In genomic region chr1:86325264-86325663, GRCh38 we compare ENCODE assay signal across 20 cellular contexts.
DNase-seq lines count a peak whose midpoint lies in the region; ATAC-seq, FAIRE-seq and TF ChIP-seq lines count a peak whose summit lies in the region.
"Had no signal": no experiment of that assay in that cellular context is flagged by ENCODE, and none has a peak within 500 bp of the region (broad histone marks: within the 10 kb centered on the region; RNA-seq: fewer than 3 reads in every experiment).

No MANE protein-coding gene starts in this region.

- no peak overlapping the region for H2BK5ac ChIP-seq in IMR-90 (ENCODE audit: low read depth, low read length, poor library complexity, severe bottlenecking)

- intact Hi-C loops in IMR-90 (cut with micrococcal nuclease) = no loop called here
- intact Hi-C loops in posterior cingulate gyrus (cut with DNase I) = no loop called here

- no peaks in the 10 kb centered on the region for H4K20me1 ChIP-seq in SK-N-SH (ENCODE audit: insufficient read depth)
- no peaks in the 10 kb centered on the region for H4K20me1 ChIP-seq in IMR-90 (ENCODE audit: insufficient read depth, low read length)
- H4K20me1 ChIP-seq: BLaER1 treated with 17β-estradiol and CSF1 and Interleukin-3, amounts not matched to agents 10 nM and 100 nM had no signal

- H3K56ac ChIP-seq in IMR-90 (ENCODE audit: extremely low read depth, insufficient read depth, low read length) = no peak overlapping the region

- H3K27ac ChIP-seq in SK-N-SH (ENCODE audit: low read depth in 2 of 2, low read length in 1 of 2) (no peak overlapping the region), A549 (no peak overlapping the region), IMR-90 (ENCODE audit: insufficient read depth, low read length) (no peak overlapping the region)
- H3K27ac ChIP-seq: BLaER1 treated with 17β-estradiol and CSF1 and Interleukin-3, amounts not matched to agents 10 nM and 100 nM; C4-2B had no signal

- no peak overlapping the region for H3K4ac ChIP-seq in IMR-90 (ENCODE audit: low read depth, low read length)

- POLR2A ChIA-PET in SK-N-SH (lab: Yijun Ruan, JAX) = no interaction called here
- POLR2A ChIA-PET in A549 (lab: Yijun Ruan, JAX) = no interaction called here
- POLR2A ChIA-PET in IMR-90 (lab: Charles Lee; ENCODE audit: unreplicated experiment) = no interaction called here

- H2BK15ac ChIP-seq in IMR-90 (ENCODE audit: low read depth, low read length) = no peak overlapping the region

- TF ChIP-seq CTCF in SK-N-SH (IDR thresholded peaks at IDR 0.05) = no peak
- no peak for TF ChIP-seq CTCF in A549 (IDR thresholded peaks at IDR 0.05)
- no peak for TF ChIP-seq CTCF in IMR-90 (conservative IDR thresholded peaks at IDR 0.05; ENCODE audit: low read depth, low read length)

- no peak overlapping the region for H3K23ac ChIP-seq in IMR-90 (ENCODE audit: low read depth, low read length)

- no peak overlapping the region for H2AK5ac ChIP-seq in IMR-90 (ENCODE audit: low read depth, low read length)

- H3K36me3 ChIP-seq in SK-N-SH (replicated peaks in 1 of 2; ENCODE audit: control insufficient read depth in 1 of 2, insufficient read depth in 2 of 2, low read length in 1 of 2) = no peaks in the 10 kb centered on the region
- H3K36me3 ChIP-seq in IMR-90 (ENCODE audit: control insufficient read depth, insufficient read depth, low read length) = no peaks in the 10 kb centered on the region
- H3K36me3 ChIP-seq: BLaER1 treated with 17β-estradiol and CSF1 and Interleukin-3, amounts not matched to agents 10 nM and 100 nM had no signal

- no peak overlapping the region for H3K18ac ChIP-seq in IMR-90 (ENCODE audit: low read depth, low read length)

- H2AFZ ChIP-seq in SK-N-SH (ENCODE audit: low read depth) (0 out of 2 replicates have a peak overlapping the region, but pooled peaks have one; percentile 29), IMR-90 (replicated peaks; ENCODE audit: low read length, poor library complexity) (no peak overlapping the region)

- H3K27me3 ChIP-seq in SK-N-SH (ENCODE audit: insufficient read depth) (no peaks in the 10 kb centered on the region), IMR-90 (ENCODE audit: control insufficient read depth, insufficient read depth, low read length) (no peaks in the 10 kb centered on the region)
- H3K27me3 ChIP-seq: BLaER1 treated with 17β-estradiol and CSF1 and Interleukin-3, amounts not matched to agents 10 nM and 100 nM had no signal

- H2BK120ac ChIP-seq in IMR-90 (ENCODE audit: low read depth, low read length) = no peak overlapping the region

- H4K8ac ChIP-seq in IMR-90 (ENCODE audit: low read depth in 2 of 2, low read length in 2 of 2) = no peak overlapping the region

- CTCF ChIA-PET in SK-N-SH (lab: Yijun Ruan, JAX) = no interaction called here
- CTCF ChIA-PET in A549 (lab: Yijun Ruan, JAX) = interaction anchor here (0.8 kb wide), 1 partner anchor 8 kb away, joined by 3 read pairs; no protein-coding TSS in a partner anchor
- CTCF ChIA-PET in IMR-90 (lab: Yijun Ruan, JAX) = no interaction called here

- no peaks in the 10 kb centered on the region for H3K9me2 ChIP-seq in SK-N-SH

- H3F3A ChIP-seq in SK-N-SH (replicated peaks; ENCODE audit: insufficient read depth) = no peaks in the 10 kb centered on the region

- H3K9ac ChIP-seq in SK-N-SH (no peak overlapping the region), IMR-90 (ENCODE audit: low read depth, low read length) (no peak overlapping the region)
- H3K9ac ChIP-seq: BLaER1 treated with 17β-estradiol and CSF1 and Interleukin-3, amounts not matched to agents 10 nM and 100 nM had no signal

- in situ Hi-C loops in IMR-90 (cut with MboI; ENCODE audit: low sequenced_read_pairs) = no loop called here

- DNase-seq in SK-N-SH (no peak), A549 (ENCODE audit: low read depth in 1 of 2, low spot score in 1 of 2) (no peak), IMR-90 (no peak), posterior cingulate gyrus (no peak), NCI-H146 treated with DMSO at 0.1 percent for 48 hours (lab: John Stamatoyannopoulos, UW; ENCODE audit: unreplicated experiment) (no peak)
- DNase-seq: 8988T; AML-193; Caco-2; Calu3; CD4-positive, alpha-beta T cell; CD8-positive, alpha-beta T cell; DMS79 treated with DMSO at 0.1 percent for 48 hours; GF-D8 had no signal

- no peak overlapping the region for H3K4me2 ChIP-seq in SK-N-SH
- H3K4me2 ChIP-seq in A549 = no peak overlapping the region
- H3K4me2 ChIP-seq in IMR-90 (ENCODE audit: low read depth, low read length) = no peak overlapping the region
- H3K4me2 ChIP-seq: BLaER1 treated with 17β-estradiol and CSF1 and Interleukin-3, amounts not matched to agents 10 nM and 100 nM had no signal

- H3K4me3 ChIP-seq in SK-N-SH (ENCODE audit: low read depth in 2 of 2, low read length in 1 of 2) (no peak overlapping the region), A549 (no peak overlapping the region), IMR-90 (ENCODE audit: insufficient read depth, low read depth, low read length) (no peak overlapping the region)
- H3K4me3 ChIP-seq: BLaER1 treated with 17β-estradiol and CSF1 and Interleukin-3, amounts not matched to agents 10 nM and 100 nM had no signal

- no peak for TF ChIP-seq POLR2A in A549 (IDR thresholded peaks at IDR 0.05; ENCODE audit: low read length)
- no peak for TF ChIP-seq POLR2A in IMR-90 (IDR thresholded peaks at IDR 0.05; ENCODE audit: low read depth, low read length)

- no peak overlapping the region for H4K91ac ChIP-seq in IMR-90 (ENCODE audit: insufficient read depth, low read depth, low read length)

- no peak for ATAC-seq in SK-N-SH treated with all-trans-retinoic acid at 6 μM for 48 hours
- no peak for ATAC-seq in A549
- ATAC-seq in IMR-90 (ENCODE audit: low read depth) = no peak
- ATAC-seq: CD8-positive, alpha-beta T cell had no signal

- dilution Hi-C loops in IMR-90 (cut with HindIII; ENCODE audit: low sequenced_read_pairs, unreplicated experiment) = no loop called here

- no peak overlapping the region for H2BK20ac ChIP-seq in IMR-90 (ENCODE audit: low read depth, low read length)

- H3K9me3 ChIP-seq in SK-N-SH = no peaks in the 10 kb centered on the region
- H3K9me3 ChIP-seq in A549 = no peaks in the 10 kb centered on the region
- H3K9me3 ChIP-seq in IMR-90 (ENCODE audit: control insufficient read depth, insufficient read depth, low read length) = no peaks in the 10 kb centered on the region
- H3K9me3 ChIP-seq: BLaER1 treated with 17β-estradiol and CSF1 and Interleukin-3, amounts not matched to agents 10 nM and 100 nM; Caco-2 had no signal

- no peak for TF ChIP-seq EP300 in SK-N-SH (IDR thresholded peaks at IDR 0.05; ENCODE audit: borderline replicate concordance in 1 of 2, low read depth in 1 of 2, low read length in 1 of 2)
- no peak for TF ChIP-seq EP300 in A549 (IDR thresholded peaks at IDR 0.05)

- H3K79me2 ChIP-seq in SK-N-SH (ENCODE audit: insufficient read depth) = no peaks in the 10 kb centered on the region

- BruUV-seq in IMR-90 (replicated peaks; lab: Mats Ljungman, UMichigan) = no TSS peak

- H3K4me1 ChIP-seq in SK-N-SH (ENCODE audit: control insufficient read depth in 1 of 2, insufficient read depth in 2 of 2, low read depth in 1 of 2, low read length in 1 of 2) (no peaks in the 10 kb centered on the region), A549 (no peaks in the 10 kb centered on the region), IMR-90 (ENCODE audit: control insufficient read depth, insufficient read depth, low read length) (no peaks in the 10 kb centered on the region)
- H3K4me1 ChIP-seq: BLaER1 treated with 17β-estradiol and CSF1 and Interleukin-3, amounts not matched to agents 10 nM and 100 nM; Caco-2 had no signal

- no peak overlapping the region for H2AK9ac ChIP-seq in IMR-90 (replicated peaks; ENCODE audit: low read depth, low read length, poor library complexity)

- no peaks in the 10 kb centered on the region for H3K9me1 ChIP-seq in IMR-90 (ENCODE audit: insufficient read depth, low read length)

- H3K14ac ChIP-seq in IMR-90 (replicated peaks; ENCODE audit: low read depth, low read length) = no peak overlapping the region

- no peak overlapping the region for H4K5ac ChIP-seq in IMR-90 (ENCODE audit: low read depth, low read length)

- TF ChIP-seq RAD21 in SK-N-SH (IDR thresholded peaks at IDR 0.05; ENCODE audit: low read length) (no peak), A549 (conservative IDR thresholded peaks at IDR 0.05 in 1 of 2, IDR thresholded peaks at IDR 0.05 in 1 of 2) (no peak), IMR-90 (IDR thresholded peaks at IDR 0.05; ENCODE audit: low read length) (no peak)

- FAIRE-seq in A549 (lab: Jason Lieb, UNC) = no peak
- FAIRE-seq: D721Med, G401.6, GM12891, GM19239 had no signal

- no peaks in the 10 kb centered on the region for H3K79me1 ChIP-seq in IMR-90 (ENCODE audit: low read depth in 1 of 2, low read length in 2 of 2)

TF ChIP-seq in SK-N-SH, 30 proteins besides CTCF, POLR2A, EP300 and RAD21 (continues in another document):
- no peak for TF ChIP-seq RCOR1 (IDR thresholded peaks at IDR 0.05; ENCODE audit: low read length)
- TF ChIP-seq, protein P1, sequence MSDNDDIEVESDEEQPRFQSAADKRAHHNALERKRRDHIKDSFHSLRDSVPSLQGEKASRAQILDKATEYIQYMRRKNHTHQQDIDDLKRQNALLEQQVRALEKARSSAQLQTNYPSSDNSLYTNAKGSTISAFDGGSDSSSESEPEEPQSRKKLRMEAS (IDR thresholded peaks at IDR 0.05; ENCODE audit: low read depth) = no peak
- TF ChIP-seq FOSL2 (IDR thresholded peaks at IDR 0.05; ENCODE audit: borderline replicate concordance, low read depth) = no peak

TF ChIP-seq in SK-N-SH treated with all-trans-retinoic acid at 6 μM for 48 hours, 23 proteins besides CTCF, POLR2A, EP300 and RAD21 (continues in another document):
- TF ChIP-seq SNAI2 (CRISPR knock-in tag; IDR thresholded peaks at IDR 0.05) (no peak), ISL1 (CRISPR knock-in tag; IDR thresholded peaks at IDR 0.05) (no peak), ZC3H10 (CRISPR knock-in tag; IDR thresholded peaks at IDR 0.05) (no peak), ZNF565 (CRISPR knock-in tag; conservative IDR thresholded peaks at IDR 0.05; ENCODE audit: low read depth) (no peak), OSR1 (CRISPR knock-in tag; IDR thresholded peaks at IDR 0.05) (no peak), ZNF70 (CRISPR knock-in tag; IDR thresholded peaks at IDR 0.05) (no peak)

TF ChIP-seq in A549, 52 proteins besides CTCF, POLR2A, EP300 and RAD21:
- TF ChIP-seq CEBPB (IDR thresholded peaks at IDR 0.05) = no peak
- peak; percentile 43 for TF ChIP-seq MAFK (IDR thresholded peaks at IDR 0.05; ENCODE audit: partially characterized antibody)

TF ChIP-seq in IMR-90, 13 proteins besides CTCF, POLR2A, EP300 and RAD21:
- TF ChIP-seq BHLHE40 (IDR thresholded peaks at IDR 0.05; ENCODE audit: low read depth, low read length) (no peak), RFX5 (IDR thresholded peaks at IDR 0.05; ENCODE audit: low read depth, low read length) (no peak), MAFK (IDR thresholded peaks at IDR 0.05; ENCODE audit: low read depth, low read length) (peak; percentile 61)
